ENCODE assay signal across 7 cellular contexts in genomic region chr12:103957865-103958388, GRCh38. TPM values are rescaled to one million over a fixed set of nuclear protein-coding genes. Genes with fewer than 3 reads are reported as not detected.
DNase-seq lines count a peak whose midpoint lies in the region; ATAC-seq and TF ChIP-seq lines count a peak whose summit lies in the region.

No MANE protein-coding gene starts in this region.

- CTCF ChIA-PET in WTC11 (lab: Charles Lee): no interaction called here

- H3K4me3 Mint-ChIP-seq in WTC11: peak overlapping the region; percentile 79
- H3K4me3 Mint-ChIP-seq in stimulated activated naive B cell treated with anti-CD40 and anti-IgM and Interleukin-4, amounts not matched to agents 10 μg/mL and 1 μg/mL and 100 μg/mL, for 72 hours: peak overlapping the region; percentile 95 to 98

- peaks cover 28% of the 10 kb centered on the region for H3K79me2 ChIP-seq in hepatocyte

- TF ChIP-seq CTCF in HFF-Myc (IDR thresholded peaks at IDR 0.05; ENCODE audit: low read depth, low read length, missing control alignments) (no peak), WTC11 (IDR thresholded peaks at IDR 0.05) (no peak), hepatocyte (IDR thresholded peaks at IDR 0.05; ENCODE audit: poor library complexity) (no peak)

- H3K9me3 ChIP-seq in hepatocyte (ENCODE audit: low read depth): no peaks in the 10 kb centered on the region

- H3K36me3 ChIP-seq in hepatocyte (replicated peaks; ENCODE audit: insufficient read depth, low read depth): no peaks in the 10 kb centered on the region

- 93% methylated on average over 7 of the region's 7 CpGs for WGBS in hepatocyte (ENCODE audit: low lambda C conversion rate, missing lambda C conversion rate)

- H3K36me3 Mint-ChIP-seq in WTC11: peaks cover 12% of the 10 kb centered on the region
- H3K36me3 Mint-ChIP-seq in stimulated activated naive B cell treated with anti-CD40 and anti-IgM and Interleukin-4, amounts not matched to agents 10 μg/mL and 1 μg/mL and 100 μg/mL, for 72 hours: peaks cover 11 to 14% of the 10 kb centered on the region in 2 donors

- no peaks in the 10 kb centered on the region for H3K27me3 Mint-ChIP-seq in WTC11 (ENCODE audit: low read depth)
- H3K27me3 Mint-ChIP-seq in stimulated activated naive B cell treated with anti-CD40 and anti-IgM and Interleukin-4, amounts not matched to agents 10 μg/mL and 1 μg/mL and 100 μg/mL, for 72 hours: no peaks in the 10 kb centered on the region

- H3K4me1 Mint-ChIP-seq in WTC11: peaks cover 21% of the 10 kb centered on the region
- H3K4me1 Mint-ChIP-seq in stimulated activated naive B cell treated with anti-CD40 and anti-IgM and Interleukin-4, amounts not matched to agents 10 μg/mL and 1 μg/mL and 100 μg/mL, for 72 hours: peaks cover 21 to 27% of the 10 kb centered on the region in 2 donors

- H3K27me3 ChIP-seq in hepatocyte: no peaks in the 10 kb centered on the region

- H3K4me3 ChIP-seq in HFF-Myc (replicated peaks; ENCODE audit: low read depth, low read length) (peak overlapping the region; percentile 97), hepatocyte (no peak overlapping the region)

- H3K4me1 ChIP-seq in hepatocyte (ENCODE audit: insufficient read depth): peaks cover 11% of the 10 kb centered on the region

- ATAC-seq in WTC11 (no peak), GM21786 (IDR thresholded peaks at IDR 0.05; ENCODE audit: unreplicated experiment) (no peak), HG03378 (IDR thresholded peaks at IDR 0.05; ENCODE audit: unreplicated experiment) (no peak)
- ATAC-seq in stimulated activated naive B cell treated with anti-CD40 and anti-IgM and Interleukin-4, amounts not matched to agents 10 μg/mL and 1 μg/mL and 100 μg/mL, for 72 hours (replicated peaks): no peak

- H3K27ac Mint-ChIP-seq in WTC11: peak overlapping the region; percentile 100; the same call in 1 of the 2 replicates
- peak overlapping the region; percentile 98 for H3K27ac Mint-ChIP-seq in stimulated activated naive B cell treated with anti-CD40 and anti-IgM and Interleukin-4, amounts not matched to agents 10 μg/mL and 1 μg/mL and 100 μg/mL, for 72 hours

- H3K27ac ChIP-seq in hepatocyte: peak overlapping the region; percentile 93

- no peaks in the 10 kb centered on the region for H3K9me2 ChIP-seq in hepatocyte (replicated peaks; ENCODE audit: insufficient read depth)

- peak overlapping the region; percentile 69 for H2AFZ ChIP-seq in hepatocyte

- H3K4me2 ChIP-seq in hepatocyte: peak overlapping the region; percentile 85

- H4K20me1 ChIP-seq in hepatocyte (ENCODE audit: insufficient read depth, poor library complexity, severe bottlenecking): no peaks in the 10 kb centered on the region

- H3K9me3 Mint-ChIP-seq in WTC11: no peaks in the 10 kb centered on the region
- no peaks in the 10 kb centered on the region for H3K9me3 Mint-ChIP-seq in stimulated activated naive B cell treated with anti-CD40 and anti-IgM and Interleukin-4, amounts not matched to agents 10 μg/mL and 1 μg/mL and 100 μg/mL, for 72 hours

- no peak for DNase-seq in HFF-Myc (ENCODE audit: extremely low read depth, low read depth)
- no peak for DNase-seq in WTC11 (ENCODE audit: low spot score)
- no peak for DNase-seq in hepatocyte (ENCODE audit: low spot score)
- no peak for DNase-seq in stimulated activated naive B cell treated with anti-CD40 and anti-IgM and Interleukin-4, amounts not matched to agents 10 μg/mL and 1 μg/mL and 100 μg/mL, for 72 hours
- DNase-seq in cerebellar cortex (ENCODE audit: low spot score): no peak

- POLR2A ChIA-PET in WTC11 (lab: Charles Lee): no interaction called here

TF ChIP-seq in WTC11, 78 proteins besides CTCF, POLR2A, EP300 and RAD21 (continues in another document):
- no peak for TF ChIP-seq ZNF671 (CRISPR knock-in tag; IDR thresholded peaks at IDR 0.05)
- TF ChIP-seq ZNF416 (CRISPR knock-in tag; IDR thresholded peaks at IDR 0.05): no peak
- TF ChIP-seq STAT6 (CRISPR knock-in tag; conservative IDR thresholded peaks at IDR 0.05; ENCODE audit: low read depth): no peak
- no peak for TF ChIP-seq GABPB1 (CRISPR knock-in tag; IDR thresholded peaks at IDR 0.05)
- TF ChIP-seq HMGA2 (CRISPR knock-in tag; IDR thresholded peaks at IDR 0.05): peak; percentile 96
- TF ChIP-seq ZNF532 (CRISPR knock-in tag; IDR thresholded peaks at IDR 0.05; ENCODE audit: borderline replicate concordance): no peak
- TF ChIP-seq, protein P1, sequence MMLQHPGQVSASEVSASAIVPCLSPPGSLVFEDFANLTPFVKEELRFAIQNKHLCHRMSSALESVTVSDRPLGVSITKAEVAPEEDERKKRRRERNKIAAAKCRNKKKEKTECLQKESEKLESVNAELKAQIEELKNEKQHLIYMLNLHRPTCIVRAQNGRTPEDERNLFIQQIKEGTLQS (CRISPR knock-in tag; conservative IDR thresholded peaks at IDR 0.05): no peak
- TF ChIP-seq NR2C2 (CRISPR knock-in tag; IDR thresholded peaks at IDR 0.05): no peak
- no peak for TF ChIP-seq TEAD1 (CRISPR knock-in tag; IDR thresholded peaks at IDR 0.05)
- no peak for TF ChIP-seq JAZF1 (CRISPR knock-in tag; IDR thresholded peaks at IDR 0.05)
- TF ChIP-seq ATF1 (CRISPR knock-in tag; IDR thresholded peaks at IDR 0.05): no peak
- no peak for TF ChIP-seq NFATC4 (CRISPR knock-in tag; IDR thresholded peaks at IDR 0.05)
- no peak for TF ChIP-seq TEAD4 (CRISPR knock-in tag; IDR thresholded peaks at IDR 0.05)
- TF ChIP-seq TCF7 (CRISPR knock-in tag; IDR thresholded peaks at IDR 0.05; ENCODE audit: low read depth): no peak

RNA-seq across cellular contexts. Expression of gene TDG, which starts 7.7 kb away (rescaled TPM):
- total RNA-seq in WTC11 (2021) (28.1 to 33.0 TPM (median 32.6 TPM) in 3 replicates), hepatocyte (47.9 and 50.1 TPM in 2 replicates)
- polyA plus RNA-seq in hepatocyte: 27.9 and 36.4 TPM in 2 replicates

RNA-seq across cellular contexts. Expression of gene HSP90B1, which starts 27.7 kb away (rescaled TPM):
- total RNA-seq in WTC11 (2021): 711 to 864 TPM (median 761 TPM) in 3 replicates
- total RNA-seq in hepatocyte: 1,226 and 1,309 TPM in 2 replicates
- polyA plus RNA-seq in hepatocyte: 1,289 and 1,449 TPM in 2 replicates
